ENCODE assay signal across 1 cellular context in the genomic region with DNA sequence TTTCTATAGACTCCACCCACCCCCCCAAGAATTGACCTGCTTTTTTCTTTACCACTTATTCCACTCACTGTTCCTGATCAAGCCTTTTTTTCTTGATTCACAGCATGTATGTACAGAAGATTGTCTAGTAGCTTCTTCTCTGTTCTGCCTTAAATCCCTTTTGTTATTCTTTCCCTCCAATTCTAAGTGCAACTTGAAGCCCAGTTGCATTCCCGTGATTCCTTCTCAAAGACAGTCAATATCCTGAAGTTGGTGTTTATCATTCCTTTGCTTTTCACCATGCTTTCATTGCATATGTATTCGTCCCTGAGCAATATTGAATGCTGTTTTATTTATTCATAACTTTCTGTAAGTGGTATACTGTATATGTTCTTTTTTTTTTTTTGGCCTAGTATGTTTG.
TF ChIP-seq lines count a peak whose summit lies in the region.

No MANE protein-coding gene starts in this region.

TF ChIP-seq in endothelial cell of umbilical vein, 7 proteins besides CTCF, POLR2A, EP300 and RAD21:
- TF ChIP-seq EZH2 (IDR thresholded peaks at IDR 0.05; ENCODE audit: borderline replicate concordance, low read depth, low read length, severe bottlenecking) (no peak), POLR2AphosphoS5 (IDR thresholded peaks at IDR 0.05; ENCODE audit: insufficient read depth, low read depth, low read length) (no peak), JUN (IDR thresholded peaks at IDR 0.05; ENCODE audit: borderline replicate concordance, insufficient read depth, insufficient read length, low read depth) (no peak)
